In genomic region chr22:19472233-19472632, GRCh38 we compare ENCODE assay signal across 1 cellular context.
TF ChIP-seq lines count a peak whose summit lies in the region.

No MANE protein-coding gene starts in this region.

TF ChIP-seq in K562, 482 proteins besides CTCF, POLR2A, EP300 and RAD21:
- TF ChIP-seq POU5F1 (IDR thresholded peaks at IDR 0.05; ENCODE audit: borderline replicate concordance, low read depth, low read length, partially characterized antibody), result no peak
- no peak for TF ChIP-seq PML (IDR thresholded peaks at IDR 0.05; ENCODE audit: low read length)
- no peak for TF ChIP-seq MGA (IDR thresholded peaks at IDR 0.05)
- TF ChIP-seq RB1 (IDR thresholded peaks at IDR 0.05; ENCODE audit: low read depth), result no peak
- no peak for TF ChIP-seq SIRT6 (IDR thresholded peaks at IDR 0.05; ENCODE audit: low read depth, low read length)
- TF ChIP-seq PHB (CRISPR knock-in tag; IDR thresholded peaks at IDR 0.05), result 0 out of 2 replicates have a peak, but pooled peaks have one; percentile 71
- peak; percentile 12 for TF ChIP-seq RBBP5 (IDR thresholded peaks at IDR 0.05; ENCODE audit: borderline replicate concordance, insufficient read depth, low read length, poor library complexity, severe bottlenecking)
- peak; percentile 61 for TF ChIP-seq RBFOX2 (IDR thresholded peaks at IDR 0.05; ENCODE audit: low read depth, low read length)
- 0 out of 2 replicates have a peak, but pooled peaks have one; percentile 53 for TF ChIP-seq CAMTA2 (CRISPR knock-in tag; conservative IDR thresholded peaks at IDR 0.05)
- no peak for TF ChIP-seq ID3 (CRISPR knock-in tag; IDR thresholded peaks at IDR 0.05)
- TF ChIP-seq ID3 (tag; IDR thresholded peaks at IDR 0.05), result no peak
- TF ChIP-seq HMGXB4 (CRISPR knock-in tag; IDR thresholded peaks at IDR 0.05), result 0 out of 2 replicates have a peak, but pooled peaks have one; percentile 29
- peak; percentile 49; the same call in 1 of the 2 replicates for TF ChIP-seq POLR2G (IDR thresholded peaks at IDR 0.05; ENCODE audit: low read depth, low read length)
- no peak for TF ChIP-seq ZBTB9 (CRISPR knock-in tag; IDR thresholded peaks at IDR 0.05)
- no peak for TF ChIP-seq GTF2A2 (tag; IDR thresholded peaks at IDR 0.05)
- no peak for TF ChIP-seq E2F4 (CRISPR knock-in tag; IDR thresholded peaks at IDR 0.05; ENCODE audit: low read depth)
